9 cellular contexts compared by ENCODE assay signal in the genomic region with DNA sequence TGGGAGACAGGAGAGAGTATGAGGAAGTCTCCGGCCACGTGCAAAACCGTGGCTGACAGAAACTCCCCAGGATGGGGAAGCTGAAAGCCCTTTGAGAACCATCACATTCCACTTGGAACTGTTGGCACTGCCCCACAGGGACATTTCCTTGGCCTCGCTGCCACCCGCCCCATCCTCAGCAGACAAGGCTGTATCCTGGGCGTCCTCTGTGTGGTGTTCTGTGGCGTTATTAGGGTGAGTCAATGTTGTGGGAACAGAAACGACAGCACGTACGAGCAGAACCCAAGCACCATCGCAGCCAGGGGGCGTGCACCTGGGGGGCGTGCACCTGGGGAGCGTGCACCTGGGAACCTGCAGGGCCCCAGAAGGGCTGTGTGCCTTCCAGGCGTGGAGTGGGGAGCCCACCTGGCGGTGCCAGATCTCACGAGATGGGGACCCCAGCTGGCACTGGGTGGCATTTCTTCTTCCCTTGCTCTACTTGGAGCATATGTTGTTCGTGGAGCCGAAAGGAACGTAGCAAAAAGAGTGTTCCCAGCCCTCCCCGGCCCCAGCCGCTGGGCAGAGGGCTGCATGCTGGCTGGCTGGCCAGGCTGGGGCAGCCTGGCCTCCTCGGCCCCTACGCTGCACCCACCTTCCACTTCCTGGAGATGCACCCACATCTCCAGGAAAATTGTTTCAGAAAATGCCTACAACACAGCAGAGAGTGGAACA. TPM values are rescaled to one million over a fixed set of nuclear protein-coding genes. Genes with fewer than 3 reads are reported as not detected.
DNase-seq lines count a peak whose midpoint lies in the region; ATAC-seq and TF ChIP-seq lines count a peak whose summit lies in the region.
"Had no signal": no experiment of that assay in that cellular context is flagged by ENCODE, and none has a peak within 500 bp of the region (broad histone marks: within the 10 kb centered on the region; RNA-seq: fewer than 3 reads in every experiment).

No MANE protein-coding gene starts in this region.

- no peak overlapping the region for H3K4me3 Mint-ChIP-seq in activated CD8-positive, alpha-beta T cell treated with anti-CD3 and anti-CD28 coated beads for 36 hours
- no peak overlapping the region for H3K4me3 Mint-ChIP-seq in activated CD8-positive, alpha-beta T cell treated with anti-CD3 and anti-CD28 coated beads, Interleukin-2, amount 10 ng/mL, durations not matched to agents 7 days and 5 days
- H3K4me3 Mint-ChIP-seq in activated T-helper 2 cell treated with anti-CD3 and anti-CD28 coated beads, Interferon-gamma antibody, Interleukin-2, Interleukin-4, amounts not matched to agents 10 μg/mL and 5 μg/mL and 100 μg/mL, durations not matched to agents 14 hours and 24 hours and 36 hours (ENCODE audit: low read depth) = no peak overlapping the region

- H3K27ac Mint-ChIP-seq in activated CD8-positive, alpha-beta T cell treated with anti-CD3 and anti-CD28 coated beads for 36 hours = no peak overlapping the region
- H3K27ac Mint-ChIP-seq in activated CD8-positive, alpha-beta T cell treated with anti-CD3 and anti-CD28 coated beads, Interleukin-2, amount 10 ng/mL, durations not matched to agents 7 days and 5 days = no peak overlapping the region
- no peak overlapping the region for H3K27ac Mint-ChIP-seq in activated T-helper 2 cell treated with anti-CD3 and anti-CD28 coated beads, Interferon-gamma antibody, Interleukin-2, Interleukin-4, amounts not matched to agents 10 μg/mL and 5 μg/mL and 100 μg/mL, durations not matched to agents 14 hours and 24 hours and 36 hours

- no peak for TF ChIP-seq EP300 in ovary (IDR thresholded peaks at IDR 0.05)

- WGBS in ovary, 3 donors = 63 to 71% (median 63%) methylated on average over 24 of the region's 24 CpGs

- POLR2A ChIA-PET in activated CD8-positive, alpha-beta T cell treated with anti-CD3 and anti-CD28 coated beads for 36 hours (lab: Charles Lee) = no interaction called here
- POLR2A ChIA-PET in activated CD8-positive, alpha-beta T cell treated with anti-CD3 and anti-CD28 coated beads, Interleukin-2, amount 10 ng/mL, durations not matched to agents 7 days and 5 days (lab: Charles Lee) = interaction anchor here (0.8 kb wide), 1 partner anchor 10 kb away, joined by 3 read pairs; no protein-coding TSS in a partner anchor

- H3K4me3 ChIP-seq in left ventricle myocardium inferior = no peak overlapping the region
- no peak overlapping the region for H3K4me3 ChIP-seq in tibial artery
- H3K4me3 ChIP-seq in ovary = no peak overlapping the region

- intact Hi-C loops in activated CD8-positive, alpha-beta T cell treated with anti-CD3 and anti-CD28 coated beads for 36 hours (cut with micrococcal nuclease) = no loop called here
- intact Hi-C loops in left ventricle myocardium inferior (cut with micrococcal nuclease) (no loop called here), tibial artery (cut with DNase I; ENCODE audit: low total_unique reads) (no loop called here), ovary (cut with DNase I) (no loop called here)
- intact Hi-C loops in activated T-helper 2 cell treated with anti-CD3 and anti-CD28 coated beads, Interferon-gamma antibody, Interleukin-2, Interleukin-4, amounts not matched to agents 10 μg/mL and 5 μg/mL and 100 μg/mL, durations not matched to agents 14 hours and 24 hours and 36 hours (cut with micrococcal nuclease) = no loop called here

- no peaks in the 10 kb centered on the region for H3K36me3 ChIP-seq in left ventricle myocardium inferior
- no peaks in the 10 kb centered on the region for H3K36me3 ChIP-seq in tibial artery
- no peaks in the 10 kb centered on the region for H3K36me3 ChIP-seq in ovary

- peak; percentile 77 for ATAC-seq in activated CD8-positive, alpha-beta T cell treated with anti-CD3 and anti-CD28 coated beads for 36 hours
- no peak for ATAC-seq in activated CD8-positive, alpha-beta T cell treated with anti-CD3 and anti-CD28 coated beads, Interleukin-2, amount 10 ng/mL, durations not matched to agents 7 days and 5 days

- H3K4me1 Mint-ChIP-seq in activated CD8-positive, alpha-beta T cell treated with anti-CD3 and anti-CD28 coated beads for 36 hours (ENCODE audit: low read depth) = peaks cover 6% of the 10 kb centered on the region
- peaks cover 11% of the 10 kb centered on the region for H3K4me1 Mint-ChIP-seq in activated CD8-positive, alpha-beta T cell treated with anti-CD3 and anti-CD28 coated beads, Interleukin-2, amount 10 ng/mL, durations not matched to agents 7 days and 5 days (ENCODE audit: low read depth)
- H3K4me1 Mint-ChIP-seq in activated T-helper 2 cell treated with anti-CD3 and anti-CD28 coated beads, Interferon-gamma antibody, Interleukin-2, Interleukin-4, amounts not matched to agents 10 μg/mL and 5 μg/mL and 100 μg/mL, durations not matched to agents 14 hours and 24 hours and 36 hours (ENCODE audit: low read depth) = no peaks in the 10 kb centered on the region

- no peak for TF ChIP-seq POLR2A in ovary (IDR thresholded peaks at IDR 0.05)

- CTCF ChIA-PET in activated CD8-positive, alpha-beta T cell treated with anti-CD3 and anti-CD28 coated beads for 36 hours (lab: Charles Lee) = no interaction called here
- CTCF ChIA-PET in activated CD8-positive, alpha-beta T cell treated with anti-CD3 and anti-CD28 coated beads, Interleukin-2, amount 10 ng/mL, durations not matched to agents 7 days and 5 days (lab: Charles Lee) = no interaction called here

- DNase-seq in activated CD8-positive, alpha-beta T cell treated with anti-CD3 and anti-CD28 coated beads for 36 hours = peak; percentile 31
- no peak for DNase-seq in activated CD8-positive, alpha-beta T cell treated with anti-CD3 and anti-CD28 coated beads, Interleukin-2, amount 10 ng/mL, durations not matched to agents 7 days and 5 days
- DNase-seq in RPMI8226 = peak; percentile 78
- DNase-seq in left ventricle myocardium inferior = no peak
- DNase-seq in tibial artery = peak; percentile 66 to 76
- DNase-seq in NCI-H146 treated with DMSO at 0.1 percent for 48 hours (lab: John Stamatoyannopoulos, UW; ENCODE audit: unreplicated experiment) = no peak
- DNase-seq in ovary = no peak
- DNase-seq in activated T-helper 2 cell treated with anti-CD3 and anti-CD28 coated beads, Interferon-gamma antibody, Interleukin-2, Interleukin-4, amounts not matched to agents 10 μg/mL and 5 μg/mL and 100 μg/mL, durations not matched to agents 14 hours and 24 hours and 36 hours (ENCODE audit: low spot score) = no peak

- H3K36me3 Mint-ChIP-seq in activated CD8-positive, alpha-beta T cell treated with anti-CD3 and anti-CD28 coated beads for 36 hours (ENCODE audit: low read depth) = no peaks in the 10 kb centered on the region
- H3K36me3 Mint-ChIP-seq in activated CD8-positive, alpha-beta T cell treated with anti-CD3 and anti-CD28 coated beads, Interleukin-2, amount 10 ng/mL, durations not matched to agents 7 days and 5 days (ENCODE audit: low read depth) = no peaks in the 10 kb centered on the region
- no peaks in the 10 kb centered on the region for H3K36me3 Mint-ChIP-seq in activated T-helper 2 cell treated with anti-CD3 and anti-CD28 coated beads, Interferon-gamma antibody, Interleukin-2, Interleukin-4, amounts not matched to agents 10 μg/mL and 5 μg/mL and 100 μg/mL, durations not matched to agents 14 hours and 24 hours and 36 hours (ENCODE audit: low read depth)

- no peaks in the 10 kb centered on the region for H3K9me3 ChIP-seq in left ventricle myocardium inferior (replicated peaks)
- H3K9me3 ChIP-seq in tibial artery = no peaks in the 10 kb centered on the region
- no peaks in the 10 kb centered on the region for H3K9me3 ChIP-seq in ovary

- TF ChIP-seq CTCF in activated CD8-positive, alpha-beta T cell treated with anti-CD3 and anti-CD28 coated beads for 36 hours (IDR thresholded peaks at IDR 0.05) = no peak
- TF ChIP-seq CTCF in left ventricle myocardium inferior (IDR thresholded peaks at IDR 0.05; ENCODE audit: borderline replicate concordance) (no peak), tibial artery (IDR thresholded peaks at IDR 0.05) (no peak), ovary (IDR thresholded peaks at IDR 0.05) (no peak)

- H3K27me3 ChIP-seq in left ventricle myocardium inferior (ENCODE audit: low read depth) (peaks cover 36% of the 10 kb centered on the region), tibial artery (peaks cover 0 to 22% of the 10 kb centered on the region in 2 donors), ovary (no peaks in the 10 kb centered on the region)

- H3K27ac ChIP-seq in left ventricle myocardium inferior (replicated peaks) (peak overlapping the region; percentile 36), tibial artery (peak overlapping the region in 1 of 2 donors; percentile 37), ovary (no peak overlapping the region)

- no peaks in the 10 kb centered on the region for H3K9me3 Mint-ChIP-seq in activated CD8-positive, alpha-beta T cell treated with anti-CD3 and anti-CD28 coated beads for 36 hours
- no peaks in the 10 kb centered on the region for H3K9me3 Mint-ChIP-seq in activated CD8-positive, alpha-beta T cell treated with anti-CD3 and anti-CD28 coated beads, Interleukin-2, amount 10 ng/mL, durations not matched to agents 7 days and 5 days (ENCODE audit: insufficient read depth)
- H3K9me3 Mint-ChIP-seq in activated T-helper 2 cell treated with anti-CD3 and anti-CD28 coated beads, Interferon-gamma antibody, Interleukin-2, Interleukin-4, amounts not matched to agents 10 μg/mL and 5 μg/mL and 100 μg/mL, durations not matched to agents 14 hours and 24 hours and 36 hours = no peaks in the 10 kb centered on the region

- no peaks in the 10 kb centered on the region for H3K4me1 ChIP-seq in left ventricle myocardium inferior
- no peaks in the 10 kb centered on the region for H3K4me1 ChIP-seq in tibial artery
- H3K4me1 ChIP-seq in ovary (ENCODE audit: insufficient read depth) = no peaks in the 10 kb centered on the region

- no peaks in the 10 kb centered on the region for H3K27me3 Mint-ChIP-seq in activated CD8-positive, alpha-beta T cell treated with anti-CD3 and anti-CD28 coated beads for 36 hours
- H3K27me3 Mint-ChIP-seq in activated CD8-positive, alpha-beta T cell treated with anti-CD3 and anti-CD28 coated beads, Interleukin-2, amount 10 ng/mL, durations not matched to agents 7 days and 5 days (ENCODE audit: low read depth) = peaks cover 13% of the 10 kb centered on the region
- peaks cover 8% of the 10 kb centered on the region for H3K27me3 Mint-ChIP-seq in activated T-helper 2 cell treated with anti-CD3 and anti-CD28 coated beads, Interferon-gamma antibody, Interleukin-2, Interleukin-4, amounts not matched to agents 10 μg/mL and 5 μg/mL and 100 μg/mL, durations not matched to agents 14 hours and 24 hours and 36 hours (ENCODE audit: low read depth)

RNA-seq across cellular contexts. Expression of a gene that starts 35.4 kb away (rescaled TPM):
- under 1 TPM in 1 of 2 experiments, not detected in 1; 0.16 TPM for total RNA-seq in activated CD8-positive, alpha-beta T cell treated with anti-CD3 and anti-CD28 coated beads for 36 hours
- under 1 TPM in 1 of 2 experiments, not detected in 1; 0.05 TPM for total RNA-seq in activated CD8-positive, alpha-beta T cell treated with anti-CD3 and anti-CD28 coated beads, Interleukin-2, amount 10 ng/mL, durations not matched to agents 7 days and 5 days
- 1.2 TPM for total RNA-seq in left ventricle myocardium inferior
- total RNA-seq in ovary = 1 to 10 TPM in 3 of 7 donors, under 1 TPM in 4; 0.36 to 3.5 (median 0.91) TPM
- polyA plus RNA-seq in ovary = 1 to 10 TPM in 1 of 2 donors, under 1 TPM in 1; 0.42 to 1.5 TPM
- total RNA-seq in activated T-helper 2 cell treated with anti-CD3 and anti-CD28 coated beads, Interferon-gamma antibody, Interleukin-2, Interleukin-4, amounts not matched to agents 10 μg/mL and 5 μg/mL and 100 μg/mL, durations not matched to agents 14 hours and 24 hours and 36 hours = 0.21 and 0.23 TPM in 2 replicates
- total RNA-seq: NCI-H460 had no signal

Comparison
In these comparisons a context has a peak if more than half of its experiments do, and no peak if none do; other contexts are left out.
1. DNase-seq: peak in activated CD8-positive, alpha-beta T cell treated with anti-CD3 and anti-CD28 coated beads for 36 hours (single experiment), RPMI8226 (single experiment) and tibial artery (2 of 2); none in activated CD8-positive, alpha-beta T cell treated with anti-CD3 and anti-CD28 coated beads, Interleukin-2, amount 10 ng/mL, durations not matched to agents 7 days and 5 days (single experiment), left ventricle myocardium inferior (single experiment), NCI-H146 treated with DMSO at 0.1 percent for 48 hours (single experiment), ovary (0 of 5) and activated T-helper 2 cell treated with anti-CD3 and anti-CD28 coated beads, Interferon-gamma antibody, Interleukin-2, Interleukin-4, amounts not matched to agents 10 μg/mL and 5 μg/mL and 100 μg/mL, durations not matched to agents 14 hours and 24 hours and 36 hours (single experiment).